ENCODE assay signal across 26 cellular contexts in the genomic region with DNA sequence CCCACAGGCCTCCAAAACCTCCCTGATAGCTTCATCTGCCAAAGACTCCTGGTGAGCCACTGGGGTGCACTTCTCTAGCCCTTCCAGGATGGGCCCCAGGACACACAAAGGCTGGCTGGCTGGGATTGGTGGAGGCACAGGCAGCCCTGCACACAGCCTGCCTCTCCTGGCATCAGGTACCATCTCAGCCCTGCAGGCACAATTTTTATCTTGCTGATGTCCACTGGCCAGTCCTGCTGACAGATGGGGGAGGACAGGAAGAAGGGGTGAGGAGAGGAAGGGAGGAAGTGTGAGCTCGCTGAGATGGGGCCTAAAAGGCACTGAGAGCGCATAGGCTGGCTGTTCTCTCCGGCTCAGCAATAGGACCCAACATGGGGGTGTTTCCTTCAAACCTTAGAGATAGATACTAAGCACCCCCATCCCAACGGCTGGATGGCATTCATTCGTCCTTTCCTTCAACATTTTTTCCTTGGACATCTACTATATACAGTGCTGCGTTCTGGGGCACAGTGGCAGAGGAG.
"Had no signal": no experiment of that assay in that cellular context is flagged by ENCODE, and none has a peak within 500 bp of the region (broad histone marks: within the 10 kb centered on the region; RNA-seq: fewer than 3 reads in every experiment).

No MANE protein-coding gene starts in this region.

- FAIRE-seq: colon, TTC549 had no signal

- H3K79me2 ChIP-seq: hepatocyte had no signal

- H2AFZ ChIP-seq: hepatocyte had no signal

- H3K27me3 ChIP-seq: gastrocnemius medialis, hepatocyte, right lobe of liver, uterus had no signal

- H3K9me3 Mint-ChIP-seq: activated B cell treated with CpG ODN at 0.5 μM for 24 hours; activated CD8-positive, alpha-beta T cell treated with anti-CD3 and anti-CD28 coated beads for 36 hours; activated naive CD4-positive, alpha-beta T cell treated with anti-CD3 and anti-CD28 coated beads, Interleukin-2, amount 50 U/mL, for 24 hours; activated naive CD8-positive, alpha-beta T cell treated with anti-CD3 and anti-CD28 coated beads, Interleukin-2, amount 50 U/mL, for 24 hours; activated T-helper 2 cell treated with anti-CD3 and anti-CD28 coated beads, Interferon-gamma antibody, Interleukin-2, Interleukin-4, amounts not matched to agents 10 μg/mL and 5 μg/mL and 100 μg/mL, durations not matched to agents 14 hours and 24 hours and 36 hours; stimulated activated effector memory CD8-positive, alpha-beta T cell treated with anti-CD3 and anti-CD28 coated beads, Interleukin-12 subunit alpha, Interleukin-12 subunit beta, amount 100 ng/mL, for 72 hours; stimulated activated naive CD8-positive, alpha-beta T cell treated with anti-CD3 and anti-CD28 coated beads, Interleukin-15, Interleukin-2, amounts not matched to agents 100 ng/mL and 50 ng/mL, for 24 hours; type B pancreatic cell had no signal

- H3K4me2 ChIP-seq: hepatocyte had no signal

- H3K36me3 Mint-ChIP-seq: activated naive CD4-positive, alpha-beta T cell treated with anti-CD3 and anti-CD28 coated beads, Interleukin-2, amount 50 U/mL, for 24 hours; mesothelial cell of epicardium; naive thymus-derived CD4-positive, alpha-beta T cell; stimulated activated effector memory CD8-positive, alpha-beta T cell treated with anti-CD3 and anti-CD28 coated beads, Interleukin-12 subunit alpha, Interleukin-12 subunit beta, amount 100 ng/mL, for 72 hours; type B pancreatic cell had no signal

- H3K27ac ChIP-seq: gastrocnemius medialis, hepatocyte, right lobe of liver, skin epidermis, uterus had no signal

- DNase-seq: activated B cell treated with CpG ODN at 0.5 μM for 24 hours; activated CD4-positive, alpha-beta T cell treated with anti-CD3 and anti-CD28 coated beads, Interleukin-2, amount 50 U/mL, for 1 hour; activated CD8-positive, alpha-beta T cell treated with anti-CD3 and anti-CD28 coated beads for 36 hours; activated naive CD8-positive, alpha-beta T cell treated with anti-CD3 and anti-CD28 coated beads, Interleukin-2, amount 50 U/mL, for 24 hours; activated T-cell treated with anti-CD3 and anti-CD28 coated beads, Interleukin-2, amount 50 U/mL, for 48 hours; amygdala; central memory CD4-positive, alpha-beta T cell; effector memory CD4-positive, alpha-beta T cell; gastrocnemius medialis; glutamatergic neuron; islet precursor cell; left ventricle myocardium superior; naive thymus-derived CD4-positive, alpha-beta T cell; right lobe of liver; stimulated activated CD4-positive, alpha-beta T cell treated with anti-CD3 and anti-CD28 coated beads, Interleukin-4, amount 100 ng/mL, for 24 hours had no signal

- H3K4me1 Mint-ChIP-seq: activated B cell treated with CpG ODN at 0.5 μM for 24 hours; activated naive CD4-positive, alpha-beta T cell treated with anti-CD3 and anti-CD28 coated beads, Interleukin-2, amount 50 U/mL, for 24 hours; activated naive CD8-positive, alpha-beta T cell treated with anti-CD3 and anti-CD28 coated beads, Interleukin-2, amount 50 U/mL, for 24 hours; stimulated activated effector memory CD8-positive, alpha-beta T cell treated with anti-CD3 and anti-CD28 coated beads, Interleukin-12 subunit alpha, Interleukin-12 subunit beta, amount 100 ng/mL, for 72 hours had no signal

- H3K9me3 ChIP-seq: gastrocnemius medialis, right lobe of liver, uterus had no signal

- H3K4me3 ChIP-seq: gastrocnemius medialis, hepatocyte, right lobe of liver, skin epidermis, uterus had no signal

- ATAC-seq: activated CD8-positive, alpha-beta T cell treated with anti-CD3 and anti-CD28 coated beads for 36 hours; activated naive CD8-positive, alpha-beta T cell treated with anti-CD3 and anti-CD28 coated beads, Interleukin-2, amount 50 U/mL, for 24 hours; gastrocnemius medialis; left ventricle myocardium superior; naive thymus-derived CD4-positive, alpha-beta T cell; right lobe of liver; stimulated activated effector memory CD8-positive, alpha-beta T cell treated with anti-CD3 and anti-CD28 coated beads, Interleukin-12 subunit alpha, Interleukin-12 subunit beta, amount 100 ng/mL, for 72 hours had no signal

- H3K4me1 ChIP-seq: gastrocnemius medialis, right lobe of liver, uterus had no signal

- H3K27ac Mint-ChIP-seq: activated B cell treated with CpG ODN at 0.5 μM for 24 hours; activated CD8-positive, alpha-beta T cell treated with anti-CD3 and anti-CD28 coated beads for 36 hours; activated naive CD4-positive, alpha-beta T cell treated with anti-CD3 and anti-CD28 coated beads, Interleukin-2, amount 50 U/mL, for 24 hours; activated naive CD8-positive, alpha-beta T cell treated with anti-CD3 and anti-CD28 coated beads, Interleukin-2, amount 50 U/mL, for 24 hours; activated T-helper 2 cell treated with anti-CD3 and anti-CD28 coated beads, Interferon-gamma antibody, Interleukin-2, Interleukin-4, amounts not matched to agents 10 μg/mL and 5 μg/mL and 100 μg/mL, durations not matched to agents 14 hours and 24 hours and 36 hours; mesothelial cell of epicardium; naive thymus-derived CD4-positive, alpha-beta T cell; stimulated activated effector memory CD8-positive, alpha-beta T cell treated with anti-CD3 and anti-CD28 coated beads, Interleukin-12 subunit alpha, Interleukin-12 subunit beta, amount 100 ng/mL, for 72 hours; stimulated activated naive CD8-positive, alpha-beta T cell treated with anti-CD3 and anti-CD28 coated beads, Interleukin-15, Interleukin-2, amounts not matched to agents 100 ng/mL and 50 ng/mL, for 24 hours; type B pancreatic cell had no signal

- H3K4me3 Mint-ChIP-seq: activated B cell treated with CpG ODN at 0.5 μM for 24 hours; activated CD8-positive, alpha-beta T cell treated with anti-CD3 and anti-CD28 coated beads for 36 hours; activated naive CD4-positive, alpha-beta T cell treated with anti-CD3 and anti-CD28 coated beads, Interleukin-2, amount 50 U/mL, for 24 hours; activated naive CD8-positive, alpha-beta T cell treated with anti-CD3 and anti-CD28 coated beads, Interleukin-2, amount 50 U/mL, for 24 hours; mesothelial cell of epicardium; naive thymus-derived CD4-positive, alpha-beta T cell; stimulated activated effector memory CD8-positive, alpha-beta T cell treated with anti-CD3 and anti-CD28 coated beads, Interleukin-12 subunit alpha, Interleukin-12 subunit beta, amount 100 ng/mL, for 72 hours; stimulated activated naive CD8-positive, alpha-beta T cell treated with anti-CD3 and anti-CD28 coated beads, Interleukin-15, Interleukin-2, amounts not matched to agents 100 ng/mL and 50 ng/mL, for 24 hours; type B pancreatic cell had no signal

- H3K36me3 ChIP-seq: gastrocnemius medialis, right lobe of liver, uterus had no signal

- H3K27me3 Mint-ChIP-seq: activated B cell treated with CpG ODN at 0.5 μM for 24 hours; activated CD8-positive, alpha-beta T cell treated with anti-CD3 and anti-CD28 coated beads for 36 hours; activated naive CD4-positive, alpha-beta T cell treated with anti-CD3 and anti-CD28 coated beads, Interleukin-2, amount 50 U/mL, for 24 hours; activated naive CD8-positive, alpha-beta T cell treated with anti-CD3 and anti-CD28 coated beads, Interleukin-2, amount 50 U/mL, for 24 hours; naive thymus-derived CD4-positive, alpha-beta T cell; stimulated activated naive CD8-positive, alpha-beta T cell treated with anti-CD3 and anti-CD28 coated beads, Interleukin-15, Interleukin-2, amounts not matched to agents 100 ng/mL and 50 ng/mL, for 24 hours; type B pancreatic cell had no signal
